29 cellular contexts compared by ENCODE assay signal in the genomic region with DNA sequence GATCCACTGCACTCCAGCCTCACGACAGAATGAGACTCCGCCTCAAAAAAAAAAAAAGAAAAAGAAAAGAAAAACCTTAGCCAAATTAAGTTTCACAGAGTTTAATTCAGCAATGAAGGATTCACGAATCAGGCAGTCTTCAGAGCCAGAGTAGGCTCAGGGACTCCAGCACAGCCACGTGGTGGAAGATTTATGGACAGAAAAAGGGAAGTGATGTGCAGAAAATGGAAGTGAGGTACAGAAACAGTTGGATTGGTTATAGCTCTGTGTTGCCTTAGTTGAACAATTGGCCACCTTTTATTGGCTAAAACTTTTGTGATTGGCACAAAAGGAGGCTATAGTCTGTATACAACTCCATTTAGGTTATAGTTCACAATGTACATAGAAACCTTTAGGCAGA.
DNase-seq lines count a peak whose midpoint lies in the region; ATAC-seq and FAIRE-seq lines count a peak whose summit lies in the region.
"Had no signal": no experiment of that assay in that cellular context is flagged by ENCODE, and none has a peak within 500 bp of the region (broad histone marks: within the 10 kb centered on the region; RNA-seq: fewer than 3 reads in every experiment).

No MANE protein-coding gene starts in this region.

- in situ Hi-C loops in KBM-7 (cut with MboI; ENCODE audit: low pct_unique_long_range_greater_than_20kb, low sequenced_read_pairs) = no loop called here

- ATAC-seq in HG02938 (IDR thresholded peaks at IDR 0.05; ENCODE audit: unreplicated experiment) = no peak
- no peak for ATAC-seq in activated T-cell treated with anti-CD3 and anti-CD28 coated beads, Interleukin-2, amount 50 U/mL, for 4 hours
- ATAC-seq: activated T-cell treated with anti-CD3 and anti-CD28 coated beads, Interleukin-2, amount 50 U/mL, for 72 hours; left ventricle myocardium superior; T-cell had no signal

- no peaks in the 10 kb centered on the region for H3K36me3 Mint-ChIP-seq in activated T-cell treated with anti-CD3 and anti-CD28 coated beads, Interleukin-2, amount 50 U/mL, for 4 hours (ENCODE audit: insufficient read depth)
- H3K36me3 Mint-ChIP-seq: CD8-positive, alpha-beta memory T cell; mesothelial cell of epicardium; T-cell had no signal

- H3K4me3 Mint-ChIP-seq in activated T-cell treated with anti-CD3 and anti-CD28 coated beads, Interleukin-2, amount 50 U/mL, for 4 hours = no peak overlapping the region
- H3K4me3 Mint-ChIP-seq: activated T-cell treated with anti-CD3 and anti-CD28 coated beads, Interleukin-2, amount 50 U/mL, for 72 hours; CD8-positive, alpha-beta memory T cell; central memory CD8-positive, alpha-beta T cell; HFFc6; mesothelial cell of epicardium; T-cell had no signal

- peaks cover 14% of the 10 kb centered on the region for H3K4me1 Mint-ChIP-seq in activated T-cell treated with anti-CD3 and anti-CD28 coated beads, Interleukin-2, amount 50 U/mL, for 4 hours (ENCODE audit: low read depth)
- H3K4me1 Mint-ChIP-seq: central memory CD8-positive, alpha-beta T cell; mesothelial cell of epicardium had no signal

- no peak for FAIRE-seq in urothelium cell line (lab: Jason Lieb, UNC)
- FAIRE-seq: A204.1 had no signal

- DNase-seq in Ammon's horn (ENCODE audit: low spot score) (peak; percentile 22), KBM-7 (peak; percentile 90), NOMO-1 treated with DMSO at 0.1 percent for 48 hours (lab: John Stamatoyannopoulos, UW; ENCODE audit: unreplicated experiment) (peak; percentile 84), globus pallidus (ENCODE audit: low spot score) (peak; percentile 5), urothelium cell line (ENCODE audit: low spot score) (no peak)
- no peak for DNase-seq in effector CD4-positive, alpha-beta T cell
- DNase-seq in activated T-cell treated with anti-CD3 and anti-CD28 coated beads, Interleukin-2, amount 50 U/mL, for 4 hours = no peak
- DNase-seq: activated CD4-positive, CD25-positive, alpha-beta regulatory T cell; activated T-cell treated with anti-CD3 and anti-CD28 coated beads, Interleukin-2, amount 50 U/mL, for 72 hours; adrenal gland; CD8-positive, alpha-beta memory T cell; glutamatergic neuron; GOT3; HFFc6; islet precursor cell; left ventricle myocardium superior; NCI-H1048; NCI-H187; NCI-H2171 treated with DMSO at 0.1 percent for 48 hours; NCI-H510A treated with DMSO at 0.1 percent for 48 hours; NK-92 treated with Interleukin-12 subunit alpha and Interleukin-12 subunit beta, amount 100 ng/mL, for 24 hours; SJCRH30; stimulated activated CD4-positive, alpha-beta T cell treated with anti-CD3 and anti-CD28 coated beads, Interleukin-4, amount 100 ng/mL, for 24 hours; T-cell; tibial artery had no signal

- no peaks in the 10 kb centered on the region for H3K9me3 Mint-ChIP-seq in activated T-cell treated with anti-CD3 and anti-CD28 coated beads, Interleukin-2, amount 50 U/mL, for 4 hours
- H3K9me3 Mint-ChIP-seq: activated T-cell treated with anti-CD3 and anti-CD28 coated beads, Interleukin-2, amount 50 U/mL, for 72 hours; CD8-positive, alpha-beta memory T cell; central memory CD8-positive, alpha-beta T cell; mesothelial cell of epicardium; T-cell had no signal

- H3K27me3 Mint-ChIP-seq in activated T-cell treated with anti-CD3 and anti-CD28 coated beads, Interleukin-2, amount 50 U/mL, for 4 hours (ENCODE audit: low read depth) = peaks cover 2% of the 10 kb centered on the region

Comparison
In these comparisons a context has a peak if more than half of its experiments do, and no peak if none do; other contexts are left out.
1. DNase-seq: peak in Ammon's horn (single experiment), KBM-7 (single experiment), NOMO-1 treated with DMSO at 0.1 percent for 48 hours (single experiment) and globus pallidus (single experiment); none in effector CD4-positive, alpha-beta T cell (single experiment), urothelium cell line (single experiment) and activated T-cell treated with anti-CD3 and anti-CD28 coated beads, Interleukin-2, amount 50 U/mL, for 4 hours (single experiment).